In genomic region chrX:116863029-116863428, GRCh38 we compare ENCODE assay signal across 33 cellular contexts.
"Had no signal": no experiment of that assay in that cellular context is flagged by ENCODE, and none has a peak within 500 bp of the region (broad histone marks: within the 10 kb centered on the region; RNA-seq: fewer than 3 reads in every experiment).

No MANE protein-coding gene starts in this region.

- H3K27ac ChIP-seq: body of pancreas, cardiac muscle cell, esophagus muscularis mucosa, foreskin keratinocyte, gastrocnemius medialis, heart left ventricle, WERI-Rb-1 had no signal

- H3K4me3 ChIP-seq: body of pancreas, cardiac muscle cell, esophagus muscularis mucosa, gastrocnemius medialis, heart left ventricle had no signal

- H3K4me1 ChIP-seq: body of pancreas, esophagus muscularis mucosa, foreskin keratinocyte, gastrocnemius medialis, heart left ventricle had no signal

- H3K4me3 Mint-ChIP-seq: activated B cell treated with CpG ODN at 0.5 μM for 24 hours; activated CD8-positive, alpha-beta T cell treated with anti-CD3 and anti-CD28 coated beads for 36 hours; activated naive CD8-positive, alpha-beta T cell; activated T-cell treated with anti-CD3 and anti-CD28 coated beads, Interleukin-2, amount 50 U/mL, for 4 hours; activated T-helper 17 cell treated with anti-CD3 and anti-CD28 coated beads, Interleukin-2, amount 50 U/mL, for 72 hours; effector memory CD8-positive, alpha-beta T cell; T-helper 17 cell; T-helper 2 cell treated with Interferon-gamma antibody and Interleukin-4, amounts not matched to agents 5 μg/mL and 100 μg/mL, for 36 hours had no signal

- H3K27ac Mint-ChIP-seq: activated B cell treated with CpG ODN at 0.5 μM for 24 hours; activated CD8-positive, alpha-beta T cell treated with anti-CD3 and anti-CD28 coated beads for 36 hours; activated naive CD8-positive, alpha-beta T cell; activated T-helper 17 cell treated with anti-CD3 and anti-CD28 coated beads, Interleukin-2, amount 50 U/mL, for 72 hours; effector memory CD8-positive, alpha-beta T cell; T-helper 17 cell; T-helper 2 cell treated with Interferon-gamma antibody and Interleukin-4, amounts not matched to agents 5 μg/mL and 100 μg/mL, for 36 hours had no signal

- DNase-seq: activated B cell treated with CpG ODN at 0.5 μM for 24 hours; activated CD4-positive, alpha-beta T cell treated with anti-CD3 and anti-CD28 coated beads for 48 hours; activated CD4-positive, alpha-beta T cell treated with anti-CD3 and anti-CD28 coated beads, Interleukin-2, amount 50 U/mL, for 1 hour; activated CD4-positive, alpha-beta T cell treated with anti-CD3 and anti-CD28 coated beads, Interleukin-2, amount 50 U/mL, for 48 hours; activated CD8-positive, alpha-beta memory T cell treated with anti-CD3 and anti-CD28 coated beads for 24 hours; activated CD8-positive, alpha-beta T cell treated with anti-CD3 and anti-CD28 coated beads for 36 hours; activated effector memory CD4-positive, alpha-beta T cell treated with Interleukin-2 at 50 U/mL for 16 hours; activated gamma-delta T cell treated with Interleukin-2 at 50 U/mL for 16 hours; activated naive CD4-positive, alpha-beta T cell treated with anti-CD3 and anti-CD28 coated beads, Interleukin-2, amount 50 U/mL, for 16 hours; activated naive CD4-positive, alpha-beta T cell treated with Interleukin-2 at 50 U/mL for 16 hours; activated T-cell treated with anti-CD3 and anti-CD28 coated beads, Interleukin-2, amount 50 U/mL, for 4 hours; amniotic stem cell; anterior cingulate cortex; body of pancreas; cortex of kidney; dermis blood vessel endothelial cell; effector CD4-positive, alpha-beta T cell; effector memory CD8-positive, alpha-beta T cell; erythroblast; foreskin keratinocyte; gastrocnemius medialis; glutamatergic neuron; heart left ventricle; T-helper 1 cell; T-helper 17 cell; T1000; WERI-Rb-1 had no signal

- H3K9me3 Mint-ChIP-seq: activated B cell treated with CpG ODN at 0.5 μM for 24 hours; activated CD8-positive, alpha-beta T cell treated with anti-CD3 and anti-CD28 coated beads for 36 hours; activated T-helper 17 cell treated with anti-CD3 and anti-CD28 coated beads, Interleukin-2, amount 50 U/mL, for 72 hours; effector memory CD8-positive, alpha-beta T cell; T-helper 2 cell treated with Interferon-gamma antibody and Interleukin-4, amounts not matched to agents 5 μg/mL and 100 μg/mL, for 36 hours had no signal

- H3K27me3 ChIP-seq: body of pancreas, cardiac muscle cell, esophagus muscularis mucosa, foreskin keratinocyte, gastrocnemius medialis, heart left ventricle had no signal

- H3K27me3 Mint-ChIP-seq: activated B cell treated with CpG ODN at 0.5 μM for 24 hours; activated CD8-positive, alpha-beta T cell treated with anti-CD3 and anti-CD28 coated beads for 36 hours; activated naive CD8-positive, alpha-beta T cell; activated T-helper 17 cell treated with anti-CD3 and anti-CD28 coated beads, Interleukin-2, amount 50 U/mL, for 72 hours; effector memory CD8-positive, alpha-beta T cell; T-helper 17 cell had no signal

- H3K4me1 Mint-ChIP-seq: activated B cell treated with CpG ODN at 0.5 μM for 24 hours; activated T-helper 17 cell treated with anti-CD3 and anti-CD28 coated beads, Interleukin-2, amount 50 U/mL, for 72 hours; T-helper 17 cell had no signal

- H3K9me3 ChIP-seq: body of pancreas, esophagus muscularis mucosa, gastrocnemius medialis, heart left ventricle had no signal

- ATAC-seq: activated CD4-positive, CD25-positive, alpha-beta regulatory T cell treated with anti-CD3 and anti-CD28 coated beads, Interleukin-2, amount 50 U/mL, for 24 hours; activated CD8-positive, alpha-beta T cell treated with anti-CD3 and anti-CD28 coated beads for 36 hours; activated T-cell treated with anti-CD3 and anti-CD28 coated beads, Interleukin-2, amount 50 U/mL, for 4 hours; activated T-helper 17 cell treated with anti-CD3 and anti-CD28 coated beads, Interleukin-2, amount 50 U/mL, for 72 hours; body of pancreas; effector memory CD8-positive, alpha-beta T cell; foreskin keratinocyte; gastrocnemius medialis; heart left ventricle; T-helper 17 cell had no signal

- H3K36me3 ChIP-seq: cardiac muscle cell, esophagus muscularis mucosa, gastrocnemius medialis, heart left ventricle, WERI-Rb-1 had no signal

- H3K36me3 Mint-ChIP-seq: activated naive CD8-positive, alpha-beta T cell had no signal
